3 cellular contexts compared by ENCODE assay signal in the genomic region with DNA sequence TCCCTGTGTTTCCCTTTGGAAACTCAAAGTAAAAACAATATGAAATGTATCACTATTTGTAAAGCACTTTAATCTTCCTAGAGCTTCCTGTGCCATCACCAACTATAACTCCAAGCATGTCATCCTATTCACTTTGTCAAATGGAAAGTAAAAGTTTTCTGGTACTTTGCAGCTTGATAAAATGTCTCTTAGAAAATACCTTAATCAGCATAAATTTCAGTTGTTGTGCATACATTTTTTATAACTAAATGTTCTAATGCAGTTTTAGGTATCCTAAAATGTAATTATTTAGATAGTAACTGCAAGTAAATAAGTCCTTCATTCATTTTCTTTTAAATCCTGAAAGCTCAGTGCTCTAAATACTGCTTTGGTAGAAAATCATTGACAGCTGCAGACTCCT.
TF ChIP-seq lines count a peak whose summit lies in the region.

No MANE protein-coding gene starts in this region.

TF ChIP-seq in HepG2, 621 proteins besides CTCF, POLR2A, EP300 and RAD21:
- peak; percentile 86 to 96 for TF ChIP-seq MAFK (conservative IDR thresholded peaks at IDR 0.05 in 1 of 2, IDR thresholded peaks at IDR 0.05 in 1 of 2; ENCODE audit: low read length in 2 of 2)
- TF ChIP-seq MAFF (IDR thresholded peaks at IDR 0.05; ENCODE audit: low read depth, low read length): peak; percentile 93
- TF ChIP-seq PHF20 (CRISPR knock-in tag; IDR thresholded peaks at IDR 0.05): no peak
- TF ChIP-seq MEF2D (CRISPR knock-in tag; IDR thresholded peaks at IDR 0.05): no peak

TF ChIP-seq in IMR-90, 13 proteins besides CTCF, POLR2A, EP300 and RAD21:
- TF ChIP-seq BHLHE40 (IDR thresholded peaks at IDR 0.05; ENCODE audit: low read depth, low read length) (no peak), FOS (IDR thresholded peaks at IDR 0.05; ENCODE audit: low read depth, low read length) (no peak), RFX5 (IDR thresholded peaks at IDR 0.05; ENCODE audit: low read depth, low read length) (no peak), MAFK (IDR thresholded peaks at IDR 0.05; ENCODE audit: low read depth, low read length) (peak; percentile 93)

TF ChIP-seq in H1, 55 proteins besides CTCF, POLR2A, EP300 and RAD21:
- TF ChIP-seq ZNF274 (IDR thresholded peaks at IDR 0.05; ENCODE audit: borderline replicate concordance, extremely low read depth, low read length) (no peak), MAFK (IDR thresholded peaks at IDR 0.05; ENCODE audit: low read depth, low read length) (peak; percentile 63; the same call in 1 of the 2 replicates)
TF ChIP-seq in H1: peak in this region for 1.
